Comparison of ENCODE assay signal across 8 cellular contexts in the genomic region with DNA sequence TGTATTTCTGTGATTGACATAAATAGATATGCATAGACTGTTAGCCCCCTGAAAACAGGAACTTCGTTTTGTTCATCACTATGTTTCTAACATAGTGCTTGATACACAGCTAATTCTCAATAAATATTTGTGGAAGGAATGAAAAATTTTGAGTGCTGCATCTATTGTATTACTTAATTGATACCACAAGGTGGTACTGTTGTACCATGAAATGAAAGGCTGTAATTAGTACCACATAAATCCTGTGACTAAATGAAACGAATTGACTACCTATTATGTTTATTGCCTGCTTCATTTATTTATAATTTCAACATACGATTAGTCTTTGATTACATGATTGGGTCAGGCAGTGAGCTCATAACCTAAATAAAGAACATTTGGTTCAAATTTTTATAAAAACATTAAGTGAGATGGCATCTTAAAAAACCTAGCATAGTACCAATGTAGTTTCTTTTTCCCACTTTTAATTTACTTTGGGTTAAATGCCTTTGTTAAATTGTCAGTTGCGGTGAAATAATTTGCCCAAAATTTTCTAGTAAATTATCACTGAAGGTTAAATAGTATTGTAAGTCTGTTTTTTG. TPM values are rescaled to one million over a fixed set of nuclear protein-coding genes. Genes with fewer than 3 reads are reported as not detected.
DNase-seq lines count a peak whose midpoint lies in the region; ATAC-seq, FAIRE-seq and TF ChIP-seq lines count a peak whose summit lies in the region.

No MANE protein-coding gene starts in this region.

- H3K9me3 Mint-ChIP-seq in CD14-positive monocyte = no peaks in the 10 kb centered on the region

- intact Hi-C loops in CD14-positive monocyte (cut with micrococcal nuclease) = loop anchor here in 1 of 2 donors (10.0 kb wide), 1 partner anchor 1235 kb away; no protein-coding TSS in a partner anchor

- no peak overlapping the region for H3K27ac Mint-ChIP-seq in CD14-positive monocyte

- 27 to 30% (median 28%) methylated on average over 4 of the region's 4 CpGs for WGBS in small intestine, 3 donors

- H3K4me3 Mint-ChIP-seq in CD14-positive monocyte = no peak overlapping the region

- H3K36me3 ChIP-seq in small intestine (ENCODE audit: control insufficient read depth in 2 of 2, insufficient read depth in 2 of 2, low read length in 2 of 2) = no peaks in the 10 kb centered on the region

- peaks cover 12 to 15% of the 10 kb centered on the region in 2 donors for H3K36me3 Mint-ChIP-seq in CD14-positive monocyte

- H3K4me3 ChIP-seq in fibroblast of villous mesenchyme (ENCODE audit: low read depth, low read length) (no peak overlapping the region), small intestine (ENCODE audit: low read depth in 1 of 2, low read length in 2 of 2) (no peak overlapping the region)

- no peaks in the 10 kb centered on the region for H3K27me3 Mint-ChIP-seq in CD14-positive monocyte (ENCODE audit: low read depth in 3 of 3)

- ATAC-seq in GM19043 (IDR thresholded peaks at IDR 0.05; ENCODE audit: low read depth, unreplicated experiment) = peak; percentile 73
- no peak for ATAC-seq in GM21367 (IDR thresholded peaks at IDR 0.05; ENCODE audit: unreplicated experiment)

- no peak for FAIRE-seq in small intestine (lab: Jason Lieb, UNC)

- DNase-seq in CD14-positive monocyte (ENCODE audit: low spot score) (no peak), Kasumi-1 (lab: John Stamatoyannopoulos, UW) (peak; percentile 46 to 81), SK-N-DZ (ENCODE audit: low spot score) (peak; percentile 20), fibroblast of villous mesenchyme (ENCODE audit: low read depth) (peak; percentile 55), small intestine (peak; percentile 48)
- no peak for DNase-seq in stimulated activated CD4-positive, alpha-beta T cell treated with anti-CD3 and anti-CD28 coated beads, Interleukin-2, amount 100 ng/mL, for 24 hours

- no peaks in the 10 kb centered on the region for H3K27me3 ChIP-seq in small intestine (ENCODE audit: control insufficient read depth in 2 of 2, insufficient read depth in 2 of 2, low read length in 2 of 2)

- peak; percentile 83 for TF ChIP-seq CTCF in CD14-positive monocyte (IDR thresholded peaks at IDR 0.05)
- peak; percentile 54 for TF ChIP-seq CTCF in fibroblast of villous mesenchyme (IDR thresholded peaks at IDR 0.05; ENCODE audit: insufficient read depth, low read depth, low read length)

- H3K9me3 ChIP-seq in small intestine (ENCODE audit: control insufficient read depth, low read depth) = no peaks in the 10 kb centered on the region

- H3K4me1 ChIP-seq in small intestine (ENCODE audit: control insufficient read depth in 2 of 2, insufficient read depth in 1 of 2, low read depth in 1 of 2, low read length in 1 of 2) = no peaks in the 10 kb centered on the region

- H3K4me1 Mint-ChIP-seq in CD14-positive monocyte = no peaks in the 10 kb centered on the region

- H3K27ac ChIP-seq in small intestine (ENCODE audit: low read depth in 1 of 2, low read length in 1 of 2) = no peak overlapping the region

RNA-seq across cellular contexts. Expression of gene TGFB2, which starts 15.0 kb away (rescaled TPM):
- polyA plus RNA-seq in CD14-positive monocyte (not detected), small intestine (under 1 TPM in 2 of 3 donors, not detected in 1; 0.49 to 0.81 TPM)
- 0.13 and 0.71 TPM in 2 replicates for polyA plus RNA-seq in SK-N-DZ (2014; cell fraction: cytosol; rRNA removed)
- polyA plus RNA-seq in SK-N-DZ (2014; cell fraction: nucleus; rRNA removed) = 0.57 and 0.65 TPM in 2 replicates
- 28.0 and 36.3 TPM in 2 replicates for total RNA-seq in fibroblast of villous mesenchyme

RNA-seq across cellular contexts. Expression of gene RRP15, which starts 45.0 kb away (rescaled TPM):
- 1 to 10 TPM; 4.6 to 7.6 TPM for polyA plus RNA-seq in CD14-positive monocyte
- polyA plus RNA-seq in SK-N-DZ (2014; cell fraction: cytosol; rRNA removed) = 9.7 and 21.6 TPM in 2 replicates
- polyA plus RNA-seq in SK-N-DZ (2014; cell fraction: nucleus; rRNA removed) = 3.1 and 5.0 TPM in 2 replicates
- total RNA-seq in fibroblast of villous mesenchyme = 7.8 and 10.6 TPM in 2 replicates
- polyA plus RNA-seq in small intestine = 1 to 10 TPM; 1.3 to 4.7 (median 1.6) TPM

Comparison
In these comparisons a context has a peak if more than half of its experiments do, and no peak if none do; other contexts are left out.
1. DNase-seq: peak in Kasumi-1 (2 of 2), SK-N-DZ (single experiment), fibroblast of villous mesenchyme (single experiment) and small intestine (single experiment); none in CD14-positive monocyte (single experiment) and stimulated activated CD4-positive, alpha-beta T cell treated with anti-CD3 and anti-CD28 coated beads, Interleukin-2, amount 100 ng/mL, for 24 hours (0 of 2).